In the genomic region with DNA sequence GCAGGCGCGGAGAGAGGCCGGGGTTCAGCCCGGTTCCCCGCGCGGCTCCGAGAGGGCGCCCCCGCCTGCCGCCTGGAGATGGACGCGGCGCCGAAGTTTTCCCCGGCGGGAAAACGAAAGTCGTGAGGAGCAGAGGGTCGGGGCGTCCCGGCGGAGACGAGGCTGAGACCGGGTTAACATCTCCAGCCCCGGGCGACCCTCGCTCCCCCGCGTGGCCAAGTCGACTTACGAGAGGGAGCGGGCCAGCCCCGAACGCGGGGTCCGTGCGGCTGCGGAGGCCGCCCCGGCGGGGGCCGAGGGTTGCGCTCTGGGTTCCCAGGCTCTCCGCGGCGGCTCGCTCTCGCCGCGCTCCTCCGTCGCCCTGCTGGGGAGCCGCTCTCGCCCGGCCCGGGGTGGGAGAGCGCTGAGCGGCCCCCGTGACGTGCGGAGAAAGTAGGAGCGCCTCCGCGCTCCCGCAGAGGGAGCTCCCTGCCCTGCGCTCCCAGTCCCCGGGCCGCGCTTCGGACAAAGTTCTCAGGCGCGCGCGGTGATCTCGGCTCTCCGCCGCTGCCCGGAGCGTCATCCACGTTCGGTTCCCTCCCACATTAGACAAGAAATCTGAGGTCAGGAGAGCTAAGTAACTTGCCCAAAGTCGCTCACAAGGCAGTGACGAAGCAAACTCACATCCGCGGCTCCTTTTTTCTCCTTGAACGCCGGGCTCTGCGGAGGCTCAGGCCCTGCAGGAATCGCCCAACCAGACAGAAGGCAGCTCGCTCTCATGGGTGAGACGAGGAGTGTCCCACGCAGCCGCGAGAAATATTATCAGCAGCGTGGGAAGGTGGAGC, we compare ENCODE assay signal across 8 cellular contexts. TPM values are rescaled to one million over a fixed set of nuclear protein-coding genes. Genes with fewer than 3 reads are reported as not detected.
DNase-seq lines count a peak whose midpoint lies in the region; ATAC-seq and TF ChIP-seq lines count a peak whose summit lies in the region.

No MANE protein-coding gene starts in this region.

- 0% methylated on average over 6 to 73 of the region's 96 CpGs for WGBS in testis, 2 donors

- ATAC-seq in GM18502 (IDR thresholded peaks at IDR 0.05; ENCODE audit: poor library complexity, unreplicated experiment) = peak; percentile 38

- intact Hi-C loops in testis (cut with DNase I; ENCODE audit: low total_unique reads) = no loop called here

- TF ChIP-seq CTCF in OCI-LY3 (IDR thresholded peaks at IDR 0.05; ENCODE audit: low read depth, low read length) (no peak; the same call in 1 of the 2 replicates), foreskin fibroblast (IDR thresholded peaks at IDR 0.05; ENCODE audit: low read depth, low read length) (peak; percentile 11), nephron (IDR thresholded peaks at IDR 0.05; ENCODE audit: unreplicated experiment in 3 of 3) (peak in 2 of 3 experiments; percentile 1 to 6), testis (IDR thresholded peaks at IDR 0.05) (no peak)

- no peaks in the 10 kb centered on the region for H3K36me3 Mint-ChIP-seq in nephron (ENCODE audit: low read depth)

- H3K4me2 ChIP-seq in OCI-LY3 (ENCODE audit: low read length) = peak overlapping the region; percentile 67

- H3K36me3 ChIP-seq in OCI-LY3 (replicated peaks; ENCODE audit: low read depth, low read length) (no peaks in the 10 kb centered on the region), testis (ENCODE audit: low read depth, missing control alignments) (no peaks in the 10 kb centered on the region)

- H3K9me3 Mint-ChIP-seq in nephron = no peaks in the 10 kb centered on the region

- H3K27ac Mint-ChIP-seq in nephron = peak overlapping the region in 2 of 3 experiments; percentile 67 to 79

- H3K27me3 Mint-ChIP-seq in nephron (ENCODE audit: low read depth) = peaks cover 75% of the 10 kb centered on the region

- DNase-seq in 8988T (peak; percentile 40), foreskin fibroblast (peak; percentile 84 to 89), testis (peak; percentile 70), MV-4-11 (lab: John Stamatoyannopoulos, UW) (no peak)
- DNase-seq in activated effector memory CD4-positive, alpha-beta T cell treated with anti-CD3 and anti-CD28 coated beads, Interleukin-2, amount 50 U/mL, for 16 hours = peak; percentile 82

- H2AFZ ChIP-seq in OCI-LY3 (ENCODE audit: low read depth, low read length) = peak overlapping the region; percentile 98; the same call in 1 of the 2 replicates

- peak overlapping the region; percentile 88 to 93 (median 90) for H3K4me3 Mint-ChIP-seq in nephron

- H3K4me1 Mint-ChIP-seq in nephron = peaks cover 20% of the 10 kb centered on the region

- TF ChIP-seq POLR2A in testis (IDR thresholded peaks at IDR 0.05) = no peak

- H3K27ac ChIP-seq in OCI-LY3 (ENCODE audit: low read length) (no peak overlapping the region), testis (peak overlapping the region; percentile 89 to 97)

- no peaks in the 10 kb centered on the region for H4K20me1 ChIP-seq in OCI-LY3 (ENCODE audit: insufficient read depth, low read length)

- no peaks in the 10 kb centered on the region for H3K27me3 ChIP-seq in OCI-LY3 (ENCODE audit: low read depth, low read length)
- no peaks in the 10 kb centered on the region for H3K27me3 ChIP-seq in testis

- H3K9me3 ChIP-seq in OCI-LY3 (ENCODE audit: insufficient read depth, low read length) = no peaks in the 10 kb centered on the region
- H3K9me3 ChIP-seq in testis = no peaks in the 10 kb centered on the region

- peak overlapping the region; percentile 79 for H3K9ac ChIP-seq in OCI-LY3 (ENCODE audit: low read length)

- H3K4me3 ChIP-seq in OCI-LY3 (ENCODE audit: low read length) (peak overlapping the region; percentile 81), foreskin fibroblast (ENCODE audit: low read depth in 1 of 2, low read length in 2 of 2) (peak overlapping the region; percentile 71 to 79), testis (peak overlapping the region; percentile 68 to 75)

- peaks cover 30% of the 10 kb centered on the region for H3K4me1 ChIP-seq in OCI-LY3 (ENCODE audit: low read length)
- peaks cover 25% of the 10 kb centered on the region for H3K4me1 ChIP-seq in testis

- H3K79me2 ChIP-seq in OCI-LY3 (ENCODE audit: low read length) = no peaks in the 10 kb centered on the region

RNA-seq across cellular contexts. Expression of gene GCNT4, which starts 1.1 kb away (rescaled TPM):
- 1 to 10 TPM; 1.8 to 2.7 TPM for total RNA-seq in testis
- 2.8 TPM for polyA plus RNA-seq in testis (ENCODE audit: insufficient read depth, low read depth, low replicate concordance)

Comparison
In these comparisons a context has a peak if more than half of its experiments do, and no peak if none do; other contexts are left out.
1. CTCF ChIP-seq: peak in foreskin fibroblast (single experiment) and nephron (2 of 3); none in OCI-LY3 (single experiment) and testis (0 of 3).
2. Peak in every context shown above with its lines, with median percentiles within 50 percentile points of each other: H3K4me3 ChIP-seq.